In genomic region chr15:26628071-26628470, GRCh38 we compare ENCODE assay signal across 15 cellular contexts.
A peak's percentile ranks its signal among the peaks of the same experiment; 100 is the strongest.
DNase-seq lines count a peak whose midpoint lies in the region; ATAC-seq, FAIRE-seq and TF ChIP-seq lines count a peak whose summit lies in the region.
"Had no signal": no experiment of that assay in that cellular context is flagged by ENCODE, and none has a peak within 500 bp of the region (broad histone marks: within the 10 kb centered on the region; RNA-seq: fewer than 3 reads in every experiment).

No MANE protein-coding gene starts in this region.

- no peak overlapping the region for H2AFZ ChIP-seq in HepG2 (ENCODE audit: low read length)

- H3K4me1 ChIP-seq in HepG2 (ENCODE audit: insufficient read depth, low read length) = no peaks in the 10 kb centered on the region
- no peaks in the 10 kb centered on the region for H3K4me1 ChIP-seq in right lobe of liver

- H3K27ac Mint-ChIP-seq in activated T-cell treated with anti-CD3 and anti-CD28 coated beads, Interleukin-2, amount 50 U/mL, for 24 hours = no peak overlapping the region
- H3K27ac Mint-ChIP-seq: activated naive CD4-positive, alpha-beta T cell treated with anti-CD3 and anti-CD28 coated beads for 36 hours had no signal

- H3K4me3 ChIP-seq in HepG2 (replicated peaks in 1 of 3; ENCODE audit: insufficient read depth in 1 of 3, low read depth in 2 of 3, low read length in 3 of 3) (no peak overlapping the region), right lobe of liver (no peak overlapping the region)
- H3K4me3 ChIP-seq: thyroid gland had no signal

- no peaks in the 10 kb centered on the region for H3K79me2 ChIP-seq in HepG2 (ENCODE audit: insufficient read depth, low read length)

- no peak overlapping the region for H3K9ac ChIP-seq in HepG2 (ENCODE audit: insufficient read depth, low read depth, low read length)

- H3K9me3 ChIP-seq in HepG2 (ENCODE audit: low read length) = peaks cover 97% of the 10 kb centered on the region
- H3K9me3 ChIP-seq in right lobe of liver = no peaks in the 10 kb centered on the region
- H3K9me3 ChIP-seq: thyroid gland had no signal

- TF ChIP-seq CTCF in HepG2 (CRISPR knock-in tag; IDR thresholded peaks at IDR 0.05) (no peak), right lobe of liver (IDR thresholded peaks at IDR 0.05) (no peak)

- CTCF ChIA-PET in HepG2 (lab: Yijun Ruan, JAX; ENCODE audit: low intra/inter-chr PET ratio, low total read pairs) = no interaction called here

- no TSS peak for BruUV-seq in HepG2 (replicated peaks; lab: Mats Ljungman, UMichigan)

- TF ChIP-seq EP300 in HepG2 (IDR thresholded peaks at IDR 0.05; ENCODE audit: low read depth in 2 of 2, low read length in 2 of 2) = no peak
- TF ChIP-seq EP300 in HepG2 (CRISPR knock-in tag; IDR thresholded peaks at IDR 0.05; ENCODE audit: borderline replicate concordance) = no peak

- in situ Hi-C loops in HepG2 (cut with HindIII; ENCODE audit: extremely low pct_ligation_motif_present, low pct_unique_long_range_greater_than_20kb) = no loop called here

- H3K4me2 ChIP-seq in HepG2 (ENCODE audit: low read depth, low read length) = no peak overlapping the region

- intact Hi-C loops in HepG2 (cut with micrococcal nuclease; ENCODE audit: unreplicated experiment) = no loop called here
- intact Hi-C loops in right lobe of liver (cut with DNase I) = no loop called here

- 5% methylated on average over 3 of the region's 3 CpGs for WGBS in HepG2 (ENCODE audit: low lambda C conversion rate)
- WGBS in right lobe of liver (ENCODE audit: insufficient coverage, low coverage, low lambda C conversion rate, missing lambda C conversion rate) = 33% methylated on average over 2 of the region's 3 CpGs

- no peaks in the 10 kb centered on the region for H3K36me3 Mint-ChIP-seq in activated T-cell treated with anti-CD3 and anti-CD28 coated beads, Interleukin-2, amount 50 U/mL, for 24 hours (ENCODE audit: low read depth)

- no peaks in the 10 kb centered on the region for H3K36me3 ChIP-seq in HepG2 (replicated peaks in 1 of 2; ENCODE audit: control insufficient read depth in 1 of 2, insufficient read depth in 2 of 2, low read length in 2 of 2)
- no peaks in the 10 kb centered on the region for H3K36me3 ChIP-seq in right lobe of liver
- H3K36me3 ChIP-seq: thyroid gland had no signal

- no peak for FAIRE-seq in HepG2 (lab: Jason Lieb, UNC)
- peak; percentile 96 for FAIRE-seq in islet of Langerhans (lab: Jason Lieb, UNC)

- no peaks in the 10 kb centered on the region for H3K27me3 Mint-ChIP-seq in activated T-cell treated with anti-CD3 and anti-CD28 coated beads, Interleukin-2, amount 50 U/mL, for 24 hours

- ATAC-seq in HepG2 = no peak
- ATAC-seq in right lobe of liver = no peak

- peaks cover 3% of the 10 kb centered on the region for H3K9me3 Mint-ChIP-seq in activated T-cell treated with anti-CD3 and anti-CD28 coated beads, Interleukin-2, amount 50 U/mL, for 24 hours

- no peak overlapping the region for H3K4me3 Mint-ChIP-seq in activated T-cell treated with anti-CD3 and anti-CD28 coated beads, Interleukin-2, amount 50 U/mL, for 24 hours
- H3K4me3 Mint-ChIP-seq: neural crest cell had no signal

- no peak for TF ChIP-seq RAD21 in HepG2 (CRISPR knock-in tag; IDR thresholded peaks at IDR 0.05)

- POLR2A ChIA-PET in HepG2 (lab: Yijun Ruan, JAX) = no interaction called here

- no peaks in the 10 kb centered on the region for H4K20me1 ChIP-seq in HepG2 (ENCODE audit: insufficient read depth, low read length)

- H3K27me3 ChIP-seq in HepG2 (ENCODE audit: control insufficient read depth in 1 of 2, insufficient read depth in 2 of 2, low read length in 2 of 2) (no peaks in the 10 kb centered on the region), right lobe of liver (no peaks in the 10 kb centered on the region)
- H3K27me3 ChIP-seq: thyroid gland had no signal

- DNase-seq in HepG2 (ENCODE audit: low spot score) (no peak), right lobe of liver (no peak), RKO (ENCODE audit: low spot score) (peak; percentile 69), iPS-NIHi11 (ENCODE audit: low spot score) (no peak), pons (ENCODE audit: low spot score) (no peak), foreskin melanocyte (no peak)
- DNase-seq in activated T-cell treated with anti-CD3 and anti-CD28 coated beads, Interleukin-2, amount 50 U/mL, for 24 hours = no peak
- DNase-seq: activated naive CD4-positive, alpha-beta T cell treated with anti-CD3 and anti-CD28 coated beads for 36 hours; GF-D8; mammary epithelial cell; NCI-H2107; stimulated activated CD4-positive, alpha-beta T cell treated with anti-CD3 and anti-CD28 coated beads, Interleukin-4, amount 100 ng/mL, for 1 hour; thyroid gland had no signal

- H3K4me1 Mint-ChIP-seq in activated T-cell treated with anti-CD3 and anti-CD28 coated beads, Interleukin-2, amount 50 U/mL, for 24 hours (ENCODE audit: low read depth) = no peaks in the 10 kb centered on the region

- H3K27ac ChIP-seq in HepG2 (ENCODE audit: extremely low read length, insufficient read depth, low read length) (no peak overlapping the region), right lobe of liver (no peak overlapping the region)
- H3K27ac ChIP-seq: thyroid gland had no signal

- no peak for TF ChIP-seq POLR2A in HepG2 (IDR thresholded peaks at IDR 0.05; ENCODE audit: insufficient read depth in 1 of 2, low read depth in 2 of 2, low read length in 2 of 2)
- no peak for TF ChIP-seq POLR2A in right lobe of liver (IDR thresholded peaks at IDR 0.05)

TF ChIP-seq in HepG2, 621 proteins besides CTCF, POLR2A, EP300 and RAD21:
- no peak for TF ChIP-seq AGO1 (IDR thresholded peaks at IDR 0.05; ENCODE audit: low read depth, low read length, poor library complexity, severe bottlenecking)
- TF ChIP-seq ZNF205 (CRISPR knock-in tag; IDR thresholded peaks at IDR 0.05) = peak; percentile 73; the same call in 1 of the 2 replicates
